In the genomic region with DNA sequence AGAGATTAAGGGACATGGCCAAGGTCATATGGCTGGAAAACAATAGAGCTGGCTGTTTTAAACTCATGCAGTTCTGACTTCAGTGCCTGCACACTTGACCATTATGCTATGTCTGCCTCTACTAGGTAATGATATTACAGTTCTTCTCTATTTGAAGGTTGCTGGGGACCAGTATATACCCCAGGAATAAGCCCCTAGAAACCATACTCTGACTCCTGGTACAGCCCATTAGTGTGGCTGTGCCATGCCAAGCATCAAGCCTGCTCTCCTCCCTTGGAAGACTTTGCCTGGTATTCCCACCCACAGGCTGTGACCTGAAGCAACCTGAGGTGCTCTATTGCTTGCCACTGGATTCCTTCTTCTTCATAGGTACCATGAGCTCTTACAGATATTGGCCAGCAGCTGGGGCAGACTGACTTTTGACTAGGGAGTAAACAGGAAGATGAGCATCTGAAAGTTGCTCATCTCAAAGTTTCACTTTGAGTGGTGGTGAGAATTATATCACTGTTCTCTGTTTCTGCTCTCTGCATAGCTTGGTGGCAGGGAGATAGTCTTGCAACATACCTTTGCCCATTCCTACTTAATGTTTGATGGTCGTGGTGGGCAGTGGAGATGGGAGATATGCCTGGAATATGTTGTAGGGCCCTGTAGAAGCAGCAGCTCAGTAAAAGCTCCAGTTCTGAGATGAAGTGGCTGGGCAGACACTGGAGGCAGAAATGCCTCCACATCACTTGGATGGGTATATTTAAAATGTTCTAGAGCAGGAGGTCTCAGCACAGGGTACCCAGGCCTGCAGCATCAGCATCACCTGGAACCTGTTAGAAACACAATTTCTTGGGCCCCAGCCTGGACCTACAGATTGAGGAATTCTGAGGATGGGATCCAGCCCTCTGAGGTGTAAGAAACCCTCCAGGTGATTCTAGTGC, we compare ENCODE assay signal across 13 cellular contexts.
DNase-seq lines count a peak whose midpoint lies in the region; ATAC-seq lines count a peak whose summit lies in the region.
"Had no signal": no experiment of that assay in that cellular context is flagged by ENCODE, and none has a peak within 500 bp of the region (broad histone marks: within the 10 kb centered on the region; RNA-seq: fewer than 3 reads in every experiment).

No MANE protein-coding gene starts in this region.

- peak; percentile 90 for ATAC-seq in GM18520 (IDR thresholded peaks at IDR 0.05; ENCODE audit: unreplicated experiment)
- ATAC-seq in GM19463 (IDR thresholded peaks at IDR 0.05; ENCODE audit: unreplicated experiment): peak; percentile 88
- peak; percentile 55 for ATAC-seq in HG03060 (IDR thresholded peaks at IDR 0.05; ENCODE audit: low read depth, unreplicated experiment)
- ATAC-seq: K562, SK-N-SH treated with all-trans-retinoic acid at 6 μM for 48 hours had no signal

- peak; percentile 21 to 22 for DNase-seq in activated T-cell treated with anti-CD3 and anti-CD28 coated beads, Interleukin-2, amount 50 U/mL, for 48 hours
- no peak for DNase-seq in NOMO-1 (lab: John Stamatoyannopoulos, UW; ENCODE audit: unreplicated experiment in 2 of 2)
- DNase-seq in inferior parietal cortex (ENCODE audit: extremely low spot score): no peak
- DNase-seq in anterior cingulate cortex (lab: John Stamatoyannopoulos, UW): no peak
- DNase-seq in SKM-1 (lab: John Stamatoyannopoulos, UW; ENCODE audit: unreplicated experiment): no peak
- DNase-seq: mesenchymal stem cell, NCI-H526, retina had no signal

Comparison
In these comparisons a context has a peak if more than half of its experiments do, and no peak if none do; other contexts are left out.
1. DNase-seq: peak in activated T-cell treated with anti-CD3 and anti-CD28 coated beads, Interleukin-2, amount 50 U/mL, for 48 hours (2 of 2); none in NOMO-1 (0 of 2), inferior parietal cortex (single experiment), anterior cingulate cortex (0 of 58) and SKM-1 (single experiment).
2. Peak in every context shown above with its lines, with median percentiles within 50 percentile points of each other: ATAC-seq.